In the genomic region with DNA sequence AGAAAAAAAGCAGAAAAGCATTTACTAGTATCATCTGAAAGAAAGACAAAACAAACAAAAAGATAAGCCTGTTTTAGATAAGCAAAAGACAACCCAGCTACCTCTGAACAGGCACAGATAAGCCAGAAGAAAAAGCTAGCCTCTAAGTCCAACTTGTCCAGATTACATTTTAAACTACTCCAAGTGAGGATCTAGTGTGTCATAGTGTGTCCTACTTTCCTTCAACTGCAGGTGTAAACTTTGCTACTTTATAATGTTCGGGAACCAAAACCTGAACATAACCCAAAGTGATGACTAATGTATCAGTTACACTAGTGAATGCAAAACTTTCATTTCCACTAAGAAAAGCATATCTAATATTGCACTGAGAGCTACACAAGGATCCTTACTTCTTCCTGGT, we compare ENCODE assay signal across 11 cellular contexts. TPM values are rescaled to one million over a fixed set of nuclear protein-coding genes. Genes with fewer than 3 reads are reported as not detected.
DNase-seq lines count a peak whose midpoint lies in the region; ATAC-seq, FAIRE-seq and TF ChIP-seq lines count a peak whose summit lies in the region.
"Had no signal": no experiment of that assay in that cellular context is flagged by ENCODE, and none has a peak within 500 bp of the region (broad histone marks: within the 10 kb centered on the region; RNA-seq: fewer than 3 reads in every experiment).

No MANE protein-coding gene starts in this region.

- DNase-seq in activated CD4-positive, alpha-beta T cell treated with anti-CD3 and anti-CD28 coated beads, Interleukin-2, amount 10 ng/mL, durations not matched to agents 24 days and 14 days = no peak
- no peak for DNase-seq in activated CD4-positive, alpha-beta T cell treated with anti-CD3 and anti-CD28 coated beads for 48 hours
- DNase-seq in activated CD8-positive, alpha-beta T cell treated with anti-CD3 and anti-CD28 coated beads, Interleukin-2, amount 10 ng/mL, durations not matched to agents 7 days and 5 days = no peak
- DNase-seq in small intestine = peak; percentile 8
- no peak for DNase-seq in gastrocnemius medialis
- DNase-seq in KBM-7 = no peak
- DNase-seq: activated CD8-positive, alpha-beta memory T cell treated with anti-CD3 and anti-CD28 coated beads for 24 hours; NCI-H2081 treated with DMSO at 0.1 percent for 48 hours had no signal

- H3K4me3 ChIP-seq in small intestine (ENCODE audit: low read depth in 1 of 2, low read length in 2 of 2) (no peak overlapping the region), gastrocnemius medialis (no peak overlapping the region)

- in situ Hi-C loops in gastrocnemius medialis (cut with MboI; ENCODE audit: low sequenced_read_pairs in 4 of 4) = no loop called here
- in situ Hi-C loops in KBM-7 (cut with MboI; ENCODE audit: low pct_unique_long_range_greater_than_20kb, low sequenced_read_pairs) = no loop called here

- H3K27ac Mint-ChIP-seq in activated CD4-positive, alpha-beta T cell treated with anti-CD3 and anti-CD28 coated beads, Interleukin-2, amount 10 ng/mL, durations not matched to agents 24 days and 14 days = peak overlapping the region; percentile 68
- H3K27ac Mint-ChIP-seq in activated CD8-positive, alpha-beta T cell treated with anti-CD3 and anti-CD28 coated beads, Interleukin-2, amount 10 ng/mL, durations not matched to agents 7 days and 5 days = peak overlapping the region; percentile 42

- H3K4me3 Mint-ChIP-seq in activated CD4-positive, alpha-beta T cell treated with anti-CD3 and anti-CD28 coated beads, Interleukin-2, amount 10 ng/mL, durations not matched to agents 24 days and 14 days = no peak overlapping the region
- H3K4me3 Mint-ChIP-seq in activated CD8-positive, alpha-beta T cell treated with anti-CD3 and anti-CD28 coated beads, Interleukin-2, amount 10 ng/mL, durations not matched to agents 7 days and 5 days = no peak overlapping the region

- WGBS in small intestine, 3 donors = 14 to 46% (median 21%) methylated on average over 1 of the region's 1 CpG

- CTCF ChIA-PET in activated CD8-positive, alpha-beta T cell treated with anti-CD3 and anti-CD28 coated beads, Interleukin-2, amount 10 ng/mL, durations not matched to agents 7 days and 5 days (lab: Charles Lee) = interaction anchor here (1.0 to 9.1 kb wide), 8 partner anchors 10 to 121 kb away, joined by 4 to 98 read pairs (median 5); partner anchors contain the start of genes ADNP and BCAS4

- no peak for TF ChIP-seq CTCF in gastrocnemius medialis (IDR thresholded peaks at IDR 0.05 in 4 of 5, conservative IDR thresholded peaks at IDR 0.05 in 1 of 5)

- intact Hi-C loops in activated CD4-positive, alpha-beta T cell treated with anti-CD3 and anti-CD28 coated beads, Interleukin-2, amount 10 ng/mL, durations not matched to agents 24 days and 14 days (cut with micrococcal nuclease) = loop anchor here (2.0 to 5.0 kb wide), 3 partner anchors 19 to 119 kb away; partner anchors contain the start of genes DPM1 and MOCS3
- intact Hi-C loops in gastrocnemius medialis (cut with DNase I; ENCODE audit: low total_unique reads) = loop anchor here (5.0 kb wide), 1 partner anchor 119 kb away; no protein-coding TSS in a partner anchor

- TF ChIP-seq POLR2A in gastrocnemius medialis (IDR thresholded peaks at IDR 0.05) = no peak

- peaks cover 0 to 2% of the 10 kb centered on the region in 2 donors for H3K36me3 ChIP-seq in small intestine (ENCODE audit: control insufficient read depth in 2 of 2, insufficient read depth in 2 of 2, low read length in 2 of 2)
- no peaks in the 10 kb centered on the region for H3K36me3 ChIP-seq in gastrocnemius medialis

- ATAC-seq in HG02885 (IDR thresholded peaks at IDR 0.05; ENCODE audit: poor library complexity, unreplicated experiment) (peak; percentile 50), gastrocnemius medialis (no peak), HG02623 (IDR thresholded peaks at IDR 0.05; ENCODE audit: unreplicated experiment) (no peak)
- no peak for ATAC-seq in activated CD8-positive, alpha-beta T cell treated with anti-CD3 and anti-CD28 coated beads, Interleukin-2, amount 10 ng/mL, durations not matched to agents 7 days and 5 days

- peaks cover 37% of the 10 kb centered on the region for H3K36me3 Mint-ChIP-seq in activated CD4-positive, alpha-beta T cell treated with anti-CD3 and anti-CD28 coated beads, Interleukin-2, amount 10 ng/mL, durations not matched to agents 24 days and 14 days (ENCODE audit: low read depth)
- peaks cover 55% of the 10 kb centered on the region for H3K36me3 Mint-ChIP-seq in activated CD8-positive, alpha-beta T cell treated with anti-CD3 and anti-CD28 coated beads, Interleukin-2, amount 10 ng/mL, durations not matched to agents 7 days and 5 days (ENCODE audit: low read depth)

- no peaks in the 10 kb centered on the region for H3K9me3 ChIP-seq in small intestine (ENCODE audit: control insufficient read depth, low read depth)
- no peaks in the 10 kb centered on the region for H3K9me3 ChIP-seq in gastrocnemius medialis

- H3K4me1 Mint-ChIP-seq in activated CD4-positive, alpha-beta T cell treated with anti-CD3 and anti-CD28 coated beads, Interleukin-2, amount 10 ng/mL, durations not matched to agents 24 days and 14 days = peaks cover 51% of the 10 kb centered on the region
- H3K4me1 Mint-ChIP-seq in activated CD8-positive, alpha-beta T cell treated with anti-CD3 and anti-CD28 coated beads, Interleukin-2, amount 10 ng/mL, durations not matched to agents 7 days and 5 days (ENCODE audit: low read depth) = peaks cover 47% of the 10 kb centered on the region

- H3K27me3 Mint-ChIP-seq in activated CD4-positive, alpha-beta T cell treated with anti-CD3 and anti-CD28 coated beads, Interleukin-2, amount 10 ng/mL, durations not matched to agents 24 days and 14 days = no peaks in the 10 kb centered on the region
- no peaks in the 10 kb centered on the region for H3K27me3 Mint-ChIP-seq in activated CD8-positive, alpha-beta T cell treated with anti-CD3 and anti-CD28 coated beads, Interleukin-2, amount 10 ng/mL, durations not matched to agents 7 days and 5 days (ENCODE audit: low read depth)

- H3K27me3 ChIP-seq in small intestine (ENCODE audit: control insufficient read depth in 2 of 2, insufficient read depth in 2 of 2, low read length in 2 of 2) (no peaks in the 10 kb centered on the region), gastrocnemius medialis (no peaks in the 10 kb centered on the region)

- no peaks in the 10 kb centered on the region for H3K9me3 Mint-ChIP-seq in activated CD4-positive, alpha-beta T cell treated with anti-CD3 and anti-CD28 coated beads, Interleukin-2, amount 10 ng/mL, durations not matched to agents 24 days and 14 days
- no peaks in the 10 kb centered on the region for H3K9me3 Mint-ChIP-seq in activated CD8-positive, alpha-beta T cell treated with anti-CD3 and anti-CD28 coated beads, Interleukin-2, amount 10 ng/mL, durations not matched to agents 7 days and 5 days (ENCODE audit: insufficient read depth)

- POLR2A ChIA-PET in activated CD8-positive, alpha-beta T cell treated with anti-CD3 and anti-CD28 coated beads, Interleukin-2, amount 10 ng/mL, durations not matched to agents 7 days and 5 days (lab: Charles Lee) = interaction anchor here (0.6 to 1.5 kb wide), 2 partner anchors 18 to 112 kb away, joined by 3 to 6 read pairs; no protein-coding TSS in a partner anchor

- H3K4me1 ChIP-seq in small intestine (ENCODE audit: control insufficient read depth in 2 of 2, insufficient read depth in 1 of 2, low read depth in 1 of 2, low read length in 1 of 2) (peaks cover 0 to 18% of the 10 kb centered on the region in 2 donors), gastrocnemius medialis (peaks cover 48 to 70% of the 10 kb centered on the region in 2 donors)

- no peak for FAIRE-seq in small intestine (lab: Jason Lieb, UNC)
- FAIRE-seq: G401.6 had no signal

- no peak overlapping the region for H3K27ac ChIP-seq in small intestine (ENCODE audit: low read depth in 1 of 2, low read length in 1 of 2)
- H3K27ac ChIP-seq in gastrocnemius medialis = peak overlapping the region in 2 of 4 donors; percentile 56 to 59

RNA-seq across cellular contexts. Expression of gene ADNP, which starts 19.5 kb away (rescaled TPM):
- 68.3 and 72.9 TPM in 2 replicates for total RNA-seq in activated CD4-positive, alpha-beta T cell treated with anti-CD3 and anti-CD28 coated beads, Interleukin-2, amount 10 ng/mL, durations not matched to agents 24 days and 14 days
- total RNA-seq in activated CD8-positive, alpha-beta T cell treated with anti-CD3 and anti-CD28 coated beads, Interleukin-2, amount 10 ng/mL, durations not matched to agents 7 days and 5 days = 10 to 100 TPM; 62.5 to 67.6 TPM
- polyA plus RNA-seq in small intestine = 10 to 100 TPM; 24.9 to 30.1 (median 27.7) TPM
- 10 to 100 TPM; 24.0 to 35.4 (median 31.5) TPM for total RNA-seq in gastrocnemius medialis

RNA-seq across cellular contexts. Expression of gene DPM1, which starts 46.6 kb away (rescaled TPM):
- 61.2 and 68.3 TPM in 2 replicates for total RNA-seq in activated CD4-positive, alpha-beta T cell treated with anti-CD3 and anti-CD28 coated beads, Interleukin-2, amount 10 ng/mL, durations not matched to agents 24 days and 14 days
- 10 to 100 TPM; 50.6 to 53.0 TPM for total RNA-seq in activated CD8-positive, alpha-beta T cell treated with anti-CD3 and anti-CD28 coated beads, Interleukin-2, amount 10 ng/mL, durations not matched to agents 7 days and 5 days
- polyA plus RNA-seq in small intestine = 10 to 100 TPM; 43.6 to 66.2 (median 49.2) TPM
- 100 to 1,000 TPM in 1 of 4 donors, 10 to 100 TPM in 3; 55.5 to 120 (median 73.7) TPM for total RNA-seq in gastrocnemius medialis

RNA-seq across cellular contexts. Expression of gene MOCS3, which starts 46.9 kb away (rescaled TPM):
- total RNA-seq in activated CD4-positive, alpha-beta T cell treated with anti-CD3 and anti-CD28 coated beads, Interleukin-2, amount 10 ng/mL, durations not matched to agents 24 days and 14 days = 5.7 and 6.3 TPM in 2 replicates
- 1 to 10 TPM; 4.8 to 5.7 TPM for total RNA-seq in activated CD8-positive, alpha-beta T cell treated with anti-CD3 and anti-CD28 coated beads, Interleukin-2, amount 10 ng/mL, durations not matched to agents 7 days and 5 days
- 1 to 10 TPM; 2.2 to 3.5 (median 2.2) TPM for polyA plus RNA-seq in small intestine
- 1 to 10 TPM; 3.1 to 5.7 (median 4.7) TPM for total RNA-seq in gastrocnemius medialis
